ENCODE assay signal across 33 cellular contexts in the genomic region with DNA sequence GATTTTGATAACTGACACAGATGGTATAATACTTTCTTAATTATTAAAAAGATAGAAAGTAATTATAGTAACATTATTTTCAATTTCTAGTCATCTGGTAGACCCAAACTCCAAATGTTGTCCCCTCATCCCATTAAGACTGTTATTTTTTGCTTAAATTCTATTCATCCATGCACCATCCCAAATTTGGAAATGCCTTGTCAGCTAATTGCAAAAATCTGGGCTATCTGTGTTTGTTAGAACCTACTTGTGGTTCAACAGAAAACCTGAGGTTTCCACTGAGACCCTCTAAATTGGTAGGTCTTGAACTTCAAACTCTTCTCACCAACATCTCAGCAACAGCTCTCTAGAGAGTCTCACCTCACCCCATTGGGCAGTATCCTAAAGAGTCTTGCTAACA.
"Had no signal": no experiment of that assay in that cellular context is flagged by ENCODE, and none has a peak within 500 bp of the region (broad histone marks: within the 10 kb centered on the region; RNA-seq: fewer than 3 reads in every experiment).

No MANE protein-coding gene starts in this region.

- H3K27me3 ChIP-seq: adrenal gland, ascending aorta, cardiac muscle cell had no signal

- H3K4me3 ChIP-seq: adrenal gland, ascending aorta, cardiac muscle cell had no signal

- DNase-seq: activated B cell treated with CpG ODN at 0.5 μM for 24 hours; activated CD4-positive, alpha-beta memory T cell treated with anti-CD3 and anti-CD28 coated beads for 36 hours; activated CD4-positive, alpha-beta T cell treated with anti-CD3 and anti-CD28 coated beads for 4 hours; activated CD4-positive, alpha-beta T cell treated with anti-CD3 and anti-CD28 coated beads, Interleukin-2, amount 10 ng/mL, durations not matched to agents 24 days and 14 days; activated CD4-positive, alpha-beta T cell treated with anti-CD3 and anti-CD28 coated beads, Interleukin-2, amount 50 U/mL, for 1 hour; activated CD4-positive, alpha-beta T cell treated with anti-CD3 and anti-CD28 coated beads, Interleukin-2, amount 50 U/mL, for 4 hours; activated CD4-positive, CD25-positive, alpha-beta regulatory T cell treated with anti-CD3 and anti-CD28 coated beads, Interleukin-2, amount 50 U/mL, for 72 hours; activated CD8-positive, alpha-beta memory T cell treated with anti-CD3 and anti-CD28 coated beads, Interleukin-2, amount 50 U/mL, for 4 hours; activated CD8-positive, alpha-beta T cell treated with anti-CD3 and anti-CD28 coated beads for 36 hours; activated effector memory CD4-positive, alpha-beta T cell treated with anti-CD3 and anti-CD28 coated beads, Interleukin-2, amount 50 U/mL, for 16 hours; activated gamma-delta T cell treated with Interleukin-2 at 50 U/mL for 16 hours; activated naive CD4-positive, alpha-beta T cell; activated naive CD4-positive, alpha-beta T cell treated with anti-CD3 and anti-CD28 coated beads for 36 hours; activated naive CD4-positive, alpha-beta T cell treated with anti-CD3 and anti-CD28 coated beads, Interleukin-2, amount 50 U/mL, for 16 hours; activated naive CD8-positive, alpha-beta T cell treated with anti-CD3 and anti-CD28 coated beads for 36 hours; activated T-cell treated with anti-CD3 and anti-CD28 coated beads for 4 hours; activated T-cell treated with anti-CD3 and anti-CD28 coated beads, Interleukin-2, amount 50 U/mL, for 1 hour; activated T-cell treated with anti-CD3 and anti-CD28 coated beads, Interleukin-2, amount 50 U/mL, for 4 hours; activated T-cell treated with anti-CD3 and anti-CD28 coated beads, Interleukin-2, amount 50 U/mL, for 72 hours; adrenal gland; amygdala; anterior cingulate cortex; caudate nucleus; cerebellar nuclear complex; T-helper 2 cell; T-helper 9 cell had no signal

- H3K4me1 ChIP-seq: adrenal gland, ascending aorta had no signal

- FAIRE-seq: bronchial epithelial cell, TTC549 had no signal

- H3K9me3 ChIP-seq: adrenal gland, ascending aorta had no signal

- H3K36me3 ChIP-seq: adrenal gland, ascending aorta, cardiac muscle cell had no signal

- H3K27ac ChIP-seq: adrenal gland, ascending aorta, cardiac muscle cell, VCaP had no signal

- ATAC-seq: activated CD8-positive, alpha-beta T cell treated with anti-CD3 and anti-CD28 coated beads for 36 hours; activated naive CD4-positive, alpha-beta T cell treated with anti-CD3 and anti-CD28 coated beads, Interleukin-2, amount 50 U/mL, for 72 hours; activated T-cell treated with anti-CD3 and anti-CD28 coated beads, Interleukin-2, amount 50 U/mL, for 4 hours; activated T-cell treated with anti-CD3 and anti-CD28 coated beads, Interleukin-2, amount 50 U/mL, for 72 hours; activated T-helper 17 cell treated with anti-CD3 and anti-CD28 coated beads, Interleukin-2, amount 50 U/mL, for 72 hours had no signal
